Comparison of ENCODE assay signal across 19 cellular contexts in the genomic region with DNA sequence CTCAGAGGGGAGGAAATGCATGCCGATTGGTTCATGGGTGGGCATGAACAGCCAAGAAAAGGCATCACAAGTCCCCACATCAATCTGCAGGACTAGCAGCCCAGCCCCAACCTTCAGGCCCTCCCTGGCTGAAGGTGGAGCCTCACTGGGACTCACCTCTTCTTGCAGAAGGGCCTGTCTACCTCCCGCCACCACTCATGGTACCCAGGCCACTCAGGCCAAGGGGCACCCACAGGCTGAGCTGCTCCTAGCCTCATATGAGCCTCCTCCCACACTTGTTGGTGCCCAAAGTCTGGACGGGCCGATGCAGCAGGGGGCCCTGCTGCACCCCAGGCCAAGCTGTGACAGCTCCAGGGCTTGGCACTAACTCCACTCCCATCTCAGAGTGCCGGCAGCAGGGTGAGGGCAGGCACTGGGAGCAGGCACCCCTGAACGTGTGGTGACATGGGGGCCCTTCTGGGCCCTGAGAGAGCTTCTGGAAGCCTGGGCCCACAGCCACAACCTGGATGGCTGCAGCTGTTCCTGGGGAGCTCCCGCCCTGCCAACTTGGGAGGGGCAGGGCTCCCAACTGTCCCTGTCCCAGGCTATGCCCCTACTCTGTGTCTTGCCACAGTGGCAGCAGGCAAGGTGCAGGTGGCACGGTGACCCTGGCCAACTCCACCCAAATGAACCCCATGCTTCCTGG. TPM values are rescaled to one million over a fixed set of nuclear protein-coding genes. Genes with fewer than 3 reads are reported as not detected.
DNase-seq lines count a peak whose midpoint lies in the region; ATAC-seq and TF ChIP-seq lines count a peak whose summit lies in the region.
"Had no signal": no experiment of that assay in that cellular context is flagged by ENCODE, and none has a peak within 500 bp of the region (broad histone marks: within the 10 kb centered on the region; RNA-seq: fewer than 3 reads in every experiment).

No MANE protein-coding gene starts in this region.

- TF ChIP-seq POLR2A in erythroblast (IDR thresholded peaks at IDR 0.05; ENCODE audit: low read length): no peak

- no peaks in the 10 kb centered on the region for H3K36me3 ChIP-seq in aorta (ENCODE audit: control insufficient read depth in 1 of 2, insufficient read depth in 2 of 2, low read length in 1 of 2)

- no peak overlapping the region for H3K27ac ChIP-seq in aorta (ENCODE audit: low read depth in 1 of 2, low read length in 2 of 2)
- H3K27ac ChIP-seq: 22Rv1 had no signal

- ATAC-seq in left lobe of liver: no peak
- ATAC-seq in sciatic nerve: peak; percentile 32
- peak; percentile 50 for ATAC-seq in aorta (ENCODE audit: low FRiP score)
- ATAC-seq: CD8-positive, alpha-beta T cell; HepG2 had no signal

- no peaks in the 10 kb centered on the region for H3K27me3 ChIP-seq in aorta (ENCODE audit: control insufficient read depth in 1 of 2, insufficient read depth in 2 of 2, low read length in 1 of 2)

- H3K4me3 ChIP-seq in aorta (ENCODE audit: low read length in 2 of 2): no peak overlapping the region

- no peaks in the 10 kb centered on the region for H3K4me1 ChIP-seq in aorta (ENCODE audit: control insufficient read depth in 1 of 2, insufficient read depth in 2 of 2, low read length in 2 of 2)

- intact Hi-C loops in sciatic nerve (cut with DNase I) (no loop called here), aorta (cut with DNase I) (no loop called here)

- H3K9me3 ChIP-seq in aorta (ENCODE audit: control insufficient read depth, low read length): no peaks in the 10 kb centered on the region

- WGBS in aorta, 2 donors: 83 to 86% methylated on average over 8 of the region's 8 CpGs

- peak; percentile 44 for DNase-seq in activated effector memory CD4-positive, alpha-beta T cell treated with anti-CD3 and anti-CD28 coated beads, Interleukin-2, amount 50 U/mL, for 16 hours
- no peak for DNase-seq in activated effector memory CD4-positive, alpha-beta T cell treated with Interleukin-2 at 50 U/mL for 16 hours
- peak; percentile 31 for DNase-seq in left lobe of liver (ENCODE audit: low spot score)
- DNase-seq in sciatic nerve (ENCODE audit: low spot score): no peak
- no peak for DNase-seq in aorta
- DNase-seq in cerebellar nuclear complex (lab: John Stamatoyannopoulos, UW): no peak
- DNase-seq in glomerular visceral epithelial cell (ENCODE audit: extremely low spot score): no peak
- DNase-seq in erythroblast (lab: John Stamatoyannopoulos, UW): no peak
- DNase-seq: CD8-positive, alpha-beta T cell; COR-L47; DND-41; GDM1; HCEC 1CT; HFFc6 had no signal

RNA-seq across cellular contexts. Expression of gene FUT9, which starts 13.7 kb away (rescaled TPM):
- total RNA-seq in left lobe of liver (not detected), sciatic nerve (0.27 TPM), aorta (not detected)
- polyA plus RNA-seq in aorta: under 1 TPM in 1 of 2 donors, not detected in 1; under 0.01 TPM
- total RNA-seq: CD8-positive, alpha-beta T cell; H4; HepG2; HFFc6 had no signal
- polyA plus RNA-seq: BJ, CD14-positive monocyte had no signal

Comparison
In these comparisons a context has a peak if more than half of its experiments do, and no peak if none do; other contexts are left out.
1. DNase-seq: peak in activated effector memory CD4-positive, alpha-beta T cell treated with anti-CD3 and anti-CD28 coated beads, Interleukin-2, amount 50 U/mL, for 16 hours (single experiment) and left lobe of liver (single experiment); none in activated effector memory CD4-positive, alpha-beta T cell treated with Interleukin-2 at 50 U/mL for 16 hours (single experiment), sciatic nerve (single experiment), aorta (0 of 2), cerebellar nuclear complex (0 of 2), glomerular visceral epithelial cell (single experiment) and erythroblast (0 of 2).